ENCODE assay signal across 9 cellular contexts in genomic region chr1:12528021-12528852, GRCh38.
DNase-seq lines count a peak whose midpoint lies in the region; ATAC-seq lines count a peak whose summit lies in the region.
"Had no signal": no experiment of that assay in that cellular context is flagged by ENCODE, and none has a peak within 500 bp of the region (broad histone marks: within the 10 kb centered on the region; RNA-seq: fewer than 3 reads in every experiment).

No MANE protein-coding gene starts in this region.

- H3K9me3 Mint-ChIP-seq in stimulated activated effector memory CD8-positive, alpha-beta T cell treated with anti-CD3 and anti-CD28 coated beads, Interleukin-12 subunit alpha, Interleukin-12 subunit beta, amount 100 ng/mL, for 72 hours: no peaks in the 10 kb centered on the region

- H3K4me3 Mint-ChIP-seq in stimulated activated effector memory CD8-positive, alpha-beta T cell treated with anti-CD3 and anti-CD28 coated beads, Interleukin-12 subunit alpha, Interleukin-12 subunit beta, amount 100 ng/mL, for 72 hours: no peak overlapping the region

- no peak overlapping the region for H3K27ac Mint-ChIP-seq in stimulated activated effector memory CD8-positive, alpha-beta T cell treated with anti-CD3 and anti-CD28 coated beads, Interleukin-12 subunit alpha, Interleukin-12 subunit beta, amount 100 ng/mL, for 72 hours

- no peaks in the 10 kb centered on the region for H3K36me3 Mint-ChIP-seq in stimulated activated effector memory CD8-positive, alpha-beta T cell treated with anti-CD3 and anti-CD28 coated beads, Interleukin-12 subunit alpha, Interleukin-12 subunit beta, amount 100 ng/mL, for 72 hours

- peak; percentile 66 for ATAC-seq in sciatic nerve
- ATAC-seq in HG03354 (IDR thresholded peaks at IDR 0.05; ENCODE audit: poor library complexity, severe bottlenecking, unreplicated experiment): no peak
- no peak for ATAC-seq in GM19395 (IDR thresholded peaks at IDR 0.05; ENCODE audit: unreplicated experiment)
- no peak for ATAC-seq in stimulated activated effector memory CD8-positive, alpha-beta T cell treated with anti-CD3 and anti-CD28 coated beads, Interleukin-12 subunit alpha, Interleukin-12 subunit beta, amount 100 ng/mL, for 72 hours
- ATAC-seq in HG03039 (IDR thresholded peaks at IDR 0.05; ENCODE audit: unreplicated experiment): no peak
- ATAC-seq: gastroesophageal sphincter had no signal

- intact Hi-C loops in head of caudate nucleus (cut with DNase I) (no loop called here), sciatic nerve (cut with DNase I) (no loop called here)

- H3K4me1 Mint-ChIP-seq in stimulated activated effector memory CD8-positive, alpha-beta T cell treated with anti-CD3 and anti-CD28 coated beads, Interleukin-12 subunit alpha, Interleukin-12 subunit beta, amount 100 ng/mL, for 72 hours: peaks cover 20% of the 10 kb centered on the region

- DNase-seq in EH (ENCODE audit: low read depth) (peak; percentile 74), RPMI7951 (ENCODE audit: low read depth) (peak; percentile 86), head of caudate nucleus (peak in 29 of 42 donors; percentile 27 to 69 (median 49)), sciatic nerve (ENCODE audit: low spot score) (peak; percentile 88)
- DNase-seq in stimulated activated effector memory CD8-positive, alpha-beta T cell treated with anti-CD3 and anti-CD28 coated beads, Interleukin-12 subunit alpha, Interleukin-12 subunit beta, amount 100 ng/mL, for 72 hours (ENCODE audit: low spot score in 2 of 2): no peak

Comparison
In these comparisons a context has a peak if more than half of its experiments do, and no peak if none do; other contexts are left out.
1. DNase-seq: peak in EH (single experiment), RPMI7951 (single experiment), head of caudate nucleus (29 of 42) and sciatic nerve (single experiment); none in stimulated activated effector memory CD8-positive, alpha-beta T cell treated with anti-CD3 and anti-CD28 coated beads, Interleukin-12 subunit alpha, Interleukin-12 subunit beta, amount 100 ng/mL, for 72 hours (0 of 2).